ENCODE assay signal across 18 cellular contexts in the genomic region with DNA sequence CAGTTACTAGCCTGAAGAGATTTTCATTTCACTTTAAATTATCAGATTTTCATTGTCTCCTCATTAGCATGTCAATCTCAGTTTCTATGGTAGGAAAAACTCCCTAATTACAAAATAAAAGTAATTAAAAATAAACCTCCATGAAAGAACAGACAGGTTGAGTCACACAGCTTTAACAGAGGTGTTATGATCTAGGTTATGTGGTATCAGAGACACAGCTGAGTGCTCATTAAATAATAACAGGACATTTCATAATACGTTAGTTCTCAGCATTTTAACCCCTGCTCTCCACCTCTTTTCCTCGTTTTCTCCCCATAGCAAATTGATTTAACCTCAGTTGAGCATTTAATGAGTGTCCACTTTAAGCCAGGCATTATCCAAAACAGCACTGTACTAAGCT. TPM values are rescaled to one million over a fixed set of nuclear protein-coding genes. Genes with fewer than 3 reads are reported as not detected.
DNase-seq lines count a peak whose midpoint lies in the region; ATAC-seq, FAIRE-seq and TF ChIP-seq lines count a peak whose summit lies in the region.
"Had no signal": no experiment of that assay in that cellular context is flagged by ENCODE, and none has a peak within 500 bp of the region (broad histone marks: within the 10 kb centered on the region; RNA-seq: fewer than 3 reads in every experiment).

No MANE protein-coding gene starts in this region.

- no peak overlapping the region for H3K4ac ChIP-seq in mesenchymal stem cell (ENCODE audit: low read depth in 1 of 2, low read length in 2 of 2)

- H3K4me1 ChIP-seq in mammary epithelial cell (ENCODE audit: insufficient read depth, low read length) (peaks cover 12% of the 10 kb centered on the region), keratinocyte (ENCODE audit: control insufficient read depth, extremely low read depth, insufficient read depth, low read length) (peaks cover 13% of the 10 kb centered on the region), mesenchymal stem cell (ENCODE audit: control insufficient read depth, insufficient read depth, low read depth, low read length) (peaks cover 4% of the 10 kb centered on the region)

- H3K27ac ChIP-seq in mammary epithelial cell (ENCODE audit: insufficient read depth, low read depth, low read length) (no peak overlapping the region), SK-N-MC (peak overlapping the region; percentile 11; the same call in 1 of the 2 replicates), keratinocyte (ENCODE audit: control insufficient read depth, insufficient read depth, low read length) (peak overlapping the region; percentile 24), mesenchymal stem cell (ENCODE audit: low read length, poor library complexity, severe bottlenecking) (no peak overlapping the region)

- no peak for ATAC-seq in GM18519 (IDR thresholded peaks at IDR 0.05; ENCODE audit: low FRiP score, unreplicated experiment)
- no peak for ATAC-seq in GM18907 (IDR thresholded peaks at IDR 0.05; ENCODE audit: unreplicated experiment)
- ATAC-seq: HCT116 had no signal

- H3K36me3 ChIP-seq in mammary epithelial cell (ENCODE audit: insufficient read depth, low read length), result no peaks in the 10 kb centered on the region
- no peaks in the 10 kb centered on the region for H3K36me3 ChIP-seq in SK-N-MC (ENCODE audit: insufficient read depth, low read length)
- no peaks in the 10 kb centered on the region for H3K36me3 ChIP-seq in keratinocyte (ENCODE audit: control insufficient read depth in 2 of 2, extremely low read depth in 1 of 2, insufficient read depth in 2 of 2, low read length in 2 of 2)
- peaks cover 0 to 3% of the 10 kb centered on the region in 2 experiments for H3K36me3 ChIP-seq in mesenchymal stem cell (ENCODE audit: control insufficient read depth in 1 of 2, insufficient read depth in 2 of 2, low read depth in 1 of 2, low read length in 2 of 2)

- no peaks in the 10 kb centered on the region for H3K9me1 ChIP-seq in keratinocyte (ENCODE audit: control insufficient read depth, extremely low read depth, insufficient read depth, low read length)

- no peaks in the 10 kb centered on the region for H3K27me3 Mint-ChIP-seq in MCF 10A (ENCODE audit: insufficient read depth, unreplicated experiment)

- peak overlapping the region; percentile 14 for H3K27ac Mint-ChIP-seq in MCF 10A (ENCODE audit: low read depth, unreplicated experiment)
- H3K27ac Mint-ChIP-seq: GM23338 had no signal

- no peak overlapping the region for H2BK15ac ChIP-seq in mesenchymal stem cell (ENCODE audit: low read depth, poor library complexity, severe bottlenecking)

- H3K79me2 ChIP-seq in mammary epithelial cell (ENCODE audit: insufficient read depth, low read length), result no peaks in the 10 kb centered on the region
- H3K79me2 ChIP-seq in keratinocyte (ENCODE audit: control insufficient read depth, insufficient read depth, low read length), result no peaks in the 10 kb centered on the region

- peaks cover 14% of the 10 kb centered on the region for H3K4me1 Mint-ChIP-seq in MCF 10A (ENCODE audit: insufficient read depth, unreplicated experiment)

- peak overlapping the region in 1 of 2 experiments; percentile 21 for H3K18ac ChIP-seq in mesenchymal stem cell (ENCODE audit: low read depth in 1 of 2, low read length in 2 of 2)

- H4K91ac ChIP-seq in mesenchymal stem cell (ENCODE audit: low read length), result no peak overlapping the region

- no peaks in the 10 kb centered on the region for H3K36me3 Mint-ChIP-seq in MCF 10A (ENCODE audit: insufficient read depth, unreplicated experiment)

- no peak overlapping the region for H3K23ac ChIP-seq in mesenchymal stem cell (ENCODE audit: low read length in 2 of 2)

- POLR2A ChIA-PET in MCF 10A (lab: Yijun Ruan, JAX), result interaction anchor here (2.6 to 5.2 kb wide), 3 partner anchors 12 to 20 kb away, joined by 8 to 67 read pairs (median 54); a partner anchor contains a TSS

- no peak overlapping the region for H2BK120ac ChIP-seq in mesenchymal stem cell (ENCODE audit: low read depth, low read length)

- peak overlapping the region in 1 of 2 experiments; percentile 14 for H2BK12ac ChIP-seq in mesenchymal stem cell (ENCODE audit: low read length in 2 of 2)

- no peak overlapping the region for H3K4me2 ChIP-seq in mammary epithelial cell (ENCODE audit: insufficient read depth, low read depth, low read length)
- H3K4me2 ChIP-seq in keratinocyte (ENCODE audit: control insufficient read depth, extremely low read depth, insufficient read depth, low read depth, low read length), result peak overlapping the region; percentile 42
- no peak overlapping the region for H3K4me2 ChIP-seq in mesenchymal stem cell (ENCODE audit: low read length, poor library complexity, severe bottlenecking)
- H3K4me2 ChIP-seq: SK-N-SH had no signal

- no peak overlapping the region for H3K14ac ChIP-seq in mesenchymal stem cell (ENCODE audit: low read length in 2 of 2)

- no peak overlapping the region for H3K9ac ChIP-seq in mammary epithelial cell (ENCODE audit: insufficient read depth, low read length)
- H3K9ac ChIP-seq in SK-N-MC (ENCODE audit: insufficient read length), result no peak overlapping the region
- H3K9ac ChIP-seq in keratinocyte (ENCODE audit: control insufficient read depth, extremely low read depth, insufficient read depth, low read length), result no peak overlapping the region
- H3K9ac ChIP-seq in mesenchymal stem cell (ENCODE audit: low read length), result no peak overlapping the region
- H3K9ac ChIP-seq: SK-N-SH had no signal

- no peak overlapping the region for H2BK5ac ChIP-seq in mesenchymal stem cell (ENCODE audit: low read depth, low read length, poor library complexity, severe bottlenecking)

- no peaks in the 10 kb centered on the region for H3K9me3 Mint-ChIP-seq in MCF 10A (ENCODE audit: unreplicated experiment)
- H3K9me3 Mint-ChIP-seq: GM23338 had no signal

- H2AFZ ChIP-seq in mammary epithelial cell (ENCODE audit: low read depth, low read length) (no peak overlapping the region), keratinocyte (ENCODE audit: control insufficient read depth, low read length) (no peak overlapping the region), mesenchymal stem cell (ENCODE audit: low read depth, low read length) (no peak overlapping the region)
- H2AFZ ChIP-seq: GM23338 had no signal

- in situ Hi-C loops in mammary epithelial cell (cut with MboI; ENCODE audit: low sequenced_read_pairs in 2 of 2), result no loop called here

- BruUV-seq in MCF 10A (replicated peaks; lab: Mats Ljungman, UMichigan), result no TSS peak
- no TSS peak for BruUV-seq in mammary epithelial cell (replicated peaks; lab: Mats Ljungman, UMichigan)

- dilution Hi-C loops in mammary epithelial cell (cut with HindIII; ENCODE audit: low sequenced_read_pairs), result no loop called here
- dilution Hi-C loops in keratinocyte (cut with MboI; ENCODE audit: extremely low pct_ligation_motif_present, low sequenced_read_pairs), result no loop called here

- CTCF ChIA-PET in MCF 10A (lab: Yijun Ruan, JAX), result interaction anchor here (0.7 to 1.5 kb wide), 2 partner anchors 137 to 680 kb away, joined by 3 to 4 read pairs; a partner anchor contains a TSS
- CTCF ChIA-PET in mammary epithelial cell (lab: Charles Lee; ENCODE audit: low non-redundant PET), result no interaction called here

- H3K79me1 ChIP-seq in mesenchymal stem cell (replicated peaks; ENCODE audit: low read length, poor library complexity, severe bottlenecking), result no peaks in the 10 kb centered on the region

- no peak overlapping the region for H3K4me3 Mint-ChIP-seq in MCF 10A (ENCODE audit: unreplicated experiment)
- H3K4me3 Mint-ChIP-seq: GM23338 had no signal

- FAIRE-seq in keratinocyte (lab: Jason Lieb, UNC), result no peak
- FAIRE-seq: GM19239 had no signal

- H2AK5ac ChIP-seq in mesenchymal stem cell (ENCODE audit: low read length, severe bottlenecking), result no peak overlapping the region

- intact Hi-C loops in MCF 10A (cut with micrococcal nuclease), result no loop called here
- intact Hi-C loops in mammary epithelial cell (cut with micrococcal nuclease), result no loop called here

- H3K9me3 ChIP-seq in mammary epithelial cell (replicated peaks; ENCODE audit: insufficient read depth, low read length) (no peaks in the 10 kb centered on the region), SK-N-MC (ENCODE audit: low read depth, low read length) (no peaks in the 10 kb centered on the region), keratinocyte (ENCODE audit: control insufficient read depth, low read depth, low read length) (no peaks in the 10 kb centered on the region), mesenchymal stem cell (ENCODE audit: control insufficient read depth, low read length) (no peaks in the 10 kb centered on the region)
- H3K9me3 ChIP-seq: SK-N-SH had no signal

- H3K4me3 ChIP-seq in mammary epithelial cell (replicated peaks in 1 of 3; ENCODE audit: insufficient read depth in 1 of 3, low read depth in 2 of 3, low read length in 3 of 3) (no peak overlapping the region), SK-N-MC (no peak overlapping the region), keratinocyte (ENCODE audit: control insufficient read depth in 2 of 3, extremely low read depth in 1 of 3, insufficient read depth in 2 of 3, low read depth in 1 of 3, low read length in 3 of 3) (no peak overlapping the region), mesenchymal stem cell (ENCODE audit: insufficient read depth in 1 of 2, low read depth in 1 of 2, low read length in 2 of 2) (no peak overlapping the region)
- H3K4me3 ChIP-seq: GM23338 had no signal

- H4K8ac ChIP-seq in mesenchymal stem cell (ENCODE audit: low read length), result no peak overlapping the region

- no peak for DNase-seq in MCF 10A (ENCODE audit: unreplicated experiment)
- no peak for DNase-seq in mammary epithelial cell
- no peak for DNase-seq in SK-N-MC (ENCODE audit: low read depth, low spot score)
- no peak for DNase-seq in keratinocyte (ENCODE audit: low read depth, low spot score)
- DNase-seq in NOMO-1 (lab: John Stamatoyannopoulos, UW; ENCODE audit: unreplicated experiment in 2 of 2), result no peak
- DNase-seq in mesenchymal stem cell, result no peak
- DNase-seq: 8988T, KG1, NCI-H1417 treated with DMSO at 0.1 percent for 48 hours, NCI-H2171, NCI-H446, SHP77, SK-N-SH had no signal

- H4K20me1 ChIP-seq in mammary epithelial cell (ENCODE audit: insufficient read depth, low read length), result no peaks in the 10 kb centered on the region
- no peaks in the 10 kb centered on the region for H4K20me1 ChIP-seq in keratinocyte (ENCODE audit: control insufficient read depth, extremely low read depth, insufficient read depth, low read length)

- H3K27me3 ChIP-seq in mammary epithelial cell (ENCODE audit: insufficient read depth, low read length) (no peaks in the 10 kb centered on the region), keratinocyte (ENCODE audit: control insufficient read depth, extremely low read depth, insufficient read depth, low read length) (no peaks in the 10 kb centered on the region), mesenchymal stem cell (ENCODE audit: control insufficient read depth in 1 of 2, insufficient read depth in 1 of 2, low read length in 2 of 2) (no peaks in the 10 kb centered on the region)

- 50% methylated on average over 2 of the region's 2 CpGs for WGBS in mammary epithelial cell (ENCODE audit: low coverage, missing lambda C conversion rate)
- WGBS in mesenchymal stem cell, result 79% methylated on average over 2 of the region's 2 CpGs

- TF ChIP-seq CTCF in MCF 10A (IDR thresholded peaks at IDR 0.05; ENCODE audit: unreplicated experiment) (no peak), mammary epithelial cell (conservative IDR thresholded peaks at IDR 0.05 in 1 of 2, IDR thresholded peaks at IDR 0.05 in 1 of 2; ENCODE audit: extremely low read depth in 1 of 2, insufficient read depth in 1 of 2, low read depth in 1 of 2, low read length in 2 of 2) (no peak), keratinocyte (optimal IDR thresholded peaks at IDR 0.05 in 1 of 3, IDR thresholded peaks at IDR 0.05 in 1 of 3, conservative IDR thresholded peaks at IDR 0.05 in 1 of 3; ENCODE audit: extremely low read depth in 1 of 3, insufficient read depth in 2 of 3, low read length in 3 of 3) (no peak)

RNA-seq across cellular contexts. Expression of a gene that starts 21.9 kb away (rescaled TPM):
- 72.9 and 96.9 TPM in 2 replicates for total RNA-seq in MCF 10A (2022)
- total RNA-seq in mammary epithelial cell, result 100 to 1,000 TPM in 1 of 2 donors, 10 to 100 TPM in 1; 62.8 to 115 TPM
- polyA plus RNA-seq in mammary epithelial cell, result 95.2 TPM
- polyA minus RNA-seq in mammary epithelial cell, result 53.5 TPM
- polyA plus RNA-seq in keratinocyte, result 55.7 to 81.8 TPM (median 69.1 TPM) in 3 replicates
- polyA plus RNA-seq in keratinocyte (2011; ENCODE audit: low read depth), result 35.9 TPM
- 25.4 and 40.6 TPM in 2 replicates for polyA plus RNA-seq in keratinocyte (2011; cell fraction: cytosol; rRNA removed)
- 274 and 296 TPM in 2 replicates for polyA plus RNA-seq in keratinocyte (2011; cell fraction: nucleus; rRNA removed)
- 47.0 and 102 TPM in 2 replicates for polyA plus RNA-seq in keratinocyte (2012; ENCODE audit: low replicate concordance)
- 20.0 to 45.0 TPM (median 36.4 TPM) in 3 replicates for polyA minus RNA-seq in keratinocyte
- 42.8 TPM for polyA minus RNA-seq in keratinocyte (2011; cell fraction: cytosol; rRNA and poly(A)+ RNA removed)
- 129 and 153 TPM in 2 replicates for polyA minus RNA-seq in keratinocyte (2011; cell fraction: nucleus; rRNA and poly(A)+ RNA removed)
- polyA plus RNA-seq in mesenchymal stem cell (2013, experiment 1 of 2), result 55.2 TPM
- 56.5 TPM for polyA plus RNA-seq in mesenchymal stem cell (2013, experiment 2 of 2)

Comparison
In these comparisons a context has a peak if more than half of its experiments do, and no peak if none do; other contexts are left out.
1. H3K27ac ChIP-seq: peak in SK-N-MC (single experiment) and keratinocyte (single experiment); none in mammary epithelial cell (single experiment) and mesenchymal stem cell (single experiment).